ENCODE assay signal across 14 cellular contexts in genomic region chr10:110636932-110637557, GRCh38. TPM values are rescaled to one million over a fixed set of nuclear protein-coding genes. Genes with fewer than 3 reads are reported as not detected.
DNase-seq lines count a peak whose midpoint lies in the region; ATAC-seq and TF ChIP-seq lines count a peak whose summit lies in the region.
"Had no signal": no experiment of that assay in that cellular context is flagged by ENCODE, and none has a peak within 500 bp of the region (broad histone marks: within the 10 kb centered on the region; RNA-seq: fewer than 3 reads in every experiment).

No MANE protein-coding gene starts in this region.

- ATAC-seq in thoracic aorta (ENCODE audit: insufficient number of reproducible peaks, low FRiP score, low read depth) (no peak), HG02759 (IDR thresholded peaks at IDR 0.05; ENCODE audit: unreplicated experiment) (no peak)
- ATAC-seq: body of pancreas; effector memory CD8-positive, alpha-beta T cell had no signal

- H3K9ac ChIP-seq in HUES64 (ENCODE audit: low read depth, low read length) = no peak overlapping the region

- POLR2A ChIA-PET in RWPE1 (lab: Yijun Ruan, JAX; ENCODE audit: low non-redundant PET) = no interaction called here

- DNase-seq in astrocyte of the hippocampus (ENCODE audit: low read depth, low spot score) = peak; percentile 70
- peak; percentile 37 for DNase-seq in iPS-NIHi7 (ENCODE audit: extremely low spot score)
- no peak for DNase-seq in thoracic aorta (ENCODE audit: low spot score)
- DNase-seq in NCI-H1105 (lab: John Stamatoyannopoulos, UW) = no peak
- DNase-seq in RWPE1 (ENCODE audit: low spot score) = no peak
- DNase-seq in tibial nerve (ENCODE audit: low spot score in 2 of 2) = no peak
- DNase-seq: body of pancreas; CD4-positive, alpha-beta T cell; effector memory CD8-positive, alpha-beta T cell; Kasumi-1; kidney glomerular epithelial cell; testis had no signal

- H3K4me3 ChIP-seq in HUES64 (ENCODE audit: low read length) = no peak overlapping the region
- no peak overlapping the region for H3K4me3 ChIP-seq in thoracic aorta
- no peak overlapping the region for H3K4me3 ChIP-seq in tibial nerve
- H3K4me3 ChIP-seq: body of pancreas, testis had no signal

- H3K36me3 ChIP-seq in HUES64 (ENCODE audit: insufficient read depth, low read length) = no peaks in the 10 kb centered on the region
- H3K36me3 ChIP-seq in thoracic aorta = no peaks in the 10 kb centered on the region
- H3K36me3 ChIP-seq in tibial nerve = no peaks in the 10 kb centered on the region

- no peak for TF ChIP-seq EP300 in tibial nerve (IDR thresholded peaks at IDR 0.05)

- H3K27ac ChIP-seq in HUES64 (ENCODE audit: low read depth, low read length) (peak overlapping the region; percentile 72; the same call in 1 of the 2 replicates), thoracic aorta (peak overlapping the region; percentile 68 to 77), RWPE1 (no peak overlapping the region), tibial nerve (no peak overlapping the region)
- H3K27ac ChIP-seq: body of pancreas, testis had no signal

- no peak for TF ChIP-seq CTCF in thoracic aorta (IDR thresholded peaks at IDR 0.05)
- no peak for TF ChIP-seq CTCF in RWPE1 (conservative IDR thresholded peaks at IDR 0.05; ENCODE audit: low read depth)
- TF ChIP-seq CTCF in tibial nerve (IDR thresholded peaks at IDR 0.05) = no peak

- H3K4me1 ChIP-seq in HUES64 (ENCODE audit: insufficient read depth, low read length) (peaks cover 27% of the 10 kb centered on the region), thoracic aorta (ENCODE audit: control insufficient read depth in 1 of 2, low read depth in 2 of 2) (peaks cover 17 to 44% of the 10 kb centered on the region in 2 donors), tibial nerve (peaks cover 0 to 7% (median 0%) of the 10 kb centered on the region in 4 donors)
- H3K4me1 ChIP-seq: body of pancreas, testis had no signal

- 29% methylated on average over 6 of the region's 6 CpGs for WGBS in HUES64
- 44 to 46% methylated on average over 6 of the region's 6 CpGs for WGBS in tibial nerve, 2 donors

- no peaks in the 10 kb centered on the region for H3K9me3 ChIP-seq in HUES64 (ENCODE audit: insufficient read depth, low read depth, low read length)
- no peaks in the 10 kb centered on the region for H3K9me3 ChIP-seq in thoracic aorta
- no peaks in the 10 kb centered on the region for H3K9me3 ChIP-seq in tibial nerve
- H3K9me3 ChIP-seq: body of pancreas, testis had no signal

- CTCF ChIA-PET in RWPE1 (lab: Yijun Ruan, JAX) = interaction anchor here (0.6 to 0.7 kb wide), 3 partner anchors 301 to 783 kb away, joined by 3 to 4 read pairs (median 3); no protein-coding TSS in a partner anchor

- no peak for TF ChIP-seq POLR2A in tibial nerve (IDR thresholded peaks at IDR 0.05)

- peaks cover 8% of the 10 kb centered on the region for H3K27me3 ChIP-seq in HUES64 (ENCODE audit: insufficient read depth, low read length)
- no peaks in the 10 kb centered on the region for H3K27me3 ChIP-seq in thoracic aorta (replicated peaks; ENCODE audit: insufficient read depth)
- H3K27me3 ChIP-seq in tibial nerve = peaks cover 0 to 4% of the 10 kb centered on the region in 2 donors
- H3K27me3 ChIP-seq: body of pancreas, testis had no signal

RNA-seq across cellular contexts. Expression of gene RBM20, which starts 7.1 kb away (rescaled TPM):
- 0.40 TPM for polyA plus RNA-seq in HUES64 (2013, experiment 1 of 2)
- polyA plus RNA-seq in HUES64 (2013, experiment 2 of 2) = 0.44 TPM
- 10 to 100 TPM in 1 of 2 donors, 1 to 10 TPM in 1; 7.8 to 13.9 TPM for total RNA-seq in thoracic aorta
- total RNA-seq in tibial nerve = 1 to 10 TPM; 1.3 to 8.7 (median 2.7) TPM

Comparison
In these comparisons a context has a peak if more than half of its experiments do, and no peak if none do; other contexts are left out.
1. H3K27ac ChIP-seq: peak in HUES64 (single experiment) and thoracic aorta (2 of 2); none in RWPE1 (single experiment) and tibial nerve (0 of 4).
2. DNase-seq: peak in astrocyte of the hippocampus (single experiment) and iPS-NIHi7 (single experiment); none in thoracic aorta (single experiment), NCI-H1105 (single experiment), RWPE1 (single experiment) and tibial nerve (0 of 2).